Comparison of ENCODE assay signal across 8 cellular contexts in genomic region chr6:99613705-99614429, GRCh38. TPM values are rescaled to one million over a fixed set of nuclear protein-coding genes. Genes with fewer than 3 reads are reported as not detected.
DNase-seq lines count a peak whose midpoint lies in the region; ATAC-seq and TF ChIP-seq lines count a peak whose summit lies in the region.

No MANE protein-coding gene starts in this region.

- no peak overlapping the region for H3K27ac ChIP-seq in transverse colon

- H3K4me1 ChIP-seq in transverse colon, result peaks cover 10 to 25% (median 22%) of the 10 kb centered on the region in 4 donors

- H3K4me3 ChIP-seq in lower leg skin (ENCODE audit: low read depth, poor library complexity, severe bottlenecking) (peak overlapping the region; percentile 16), transverse colon (peak overlapping the region; percentile 8 to 48 (median 36))

- H3K36me3 ChIP-seq in transverse colon, result no peaks in the 10 kb centered on the region

- intact Hi-C loops in lower leg skin (cut with DNase I; ENCODE audit: low total_unique reads), result no loop called here
- intact Hi-C loops in transverse colon (cut with DNase I; ENCODE audit: low total_unique reads), result no loop called here

- peak; percentile 72 for DNase-seq in activated effector memory CD4-positive, alpha-beta T cell treated with anti-CD3 and anti-CD28 coated beads, Interleukin-2, amount 50 U/mL, for 16 hours
- no peak for DNase-seq in activated effector memory CD4-positive, alpha-beta T cell treated with Interleukin-2 at 50 U/mL for 16 hours
- peak; percentile 57 to 66 for DNase-seq in NCI-H1930 (lab: John Stamatoyannopoulos, UW)
- peak; percentile 33 for DNase-seq in astrocyte of the hippocampus (ENCODE audit: low read depth, low spot score)
- no peak for DNase-seq in lower leg skin (ENCODE audit: low spot score in 2 of 2)
- DNase-seq in transverse colon, result no peak
- DNase-seq in hippocampal formation (lab: John Stamatoyannopoulos, UW), result no peak

- TF ChIP-seq POLR2A in lower leg skin (IDR thresholded peaks at IDR 0.05) (no peak), transverse colon (IDR thresholded peaks at IDR 0.05) (no peak)

- H3K9me3 ChIP-seq in transverse colon, result no peaks in the 10 kb centered on the region

- H3K27me3 ChIP-seq in transverse colon, result peaks cover 100% of the 10 kb centered on the region

- 2% methylated on average over 39 of the region's 82 CpGs; no CpG with 5 or more reads in 1 of the 2 donors for WGBS in lower leg skin, 2 donors
- 9% methylated on average over 30 of the region's 82 CpGs; no CpG with 5 or more reads in 1 of the 2 donors for WGBS in transverse colon (ENCODE audit: low coverage in 1 of 2), 2 donors

- TF ChIP-seq CTCF in lower leg skin (IDR thresholded peaks at IDR 0.05) (no peak), transverse colon (IDR thresholded peaks at IDR 0.05) (no peak)

- in situ Hi-C loops in transverse colon (cut with MboI; ENCODE audit: low pct_ligation_motif_present in 1 of 4, low pct_unique_long_range_greater_than_20kb in 1 of 4, low sequenced_read_pairs in 3 of 4), result no loop called here

- peak; percentile 66 for ATAC-seq in HG02642 (IDR thresholded peaks at IDR 0.05; ENCODE audit: poor library complexity, unreplicated experiment)

- no peak for TF ChIP-seq EP300 in transverse colon (IDR thresholded peaks at IDR 0.05; ENCODE audit: low read depth)

RNA-seq across cellular contexts. Expression of gene PRDM13, which starts 7.2 kb away (rescaled TPM):
- under 1 TPM in 1 of 4 donors, not detected in 3; 0.10 TPM for total RNA-seq in lower leg skin
- not detected for total RNA-seq in transverse colon

RNA-seq across cellular contexts. Expression of gene CCNC, which starts 45.4 kb away (rescaled TPM):
- total RNA-seq in lower leg skin (10 to 100 TPM; 25.3 to 62.9 (median 46.7) TPM), transverse colon (100 to 1,000 TPM in 1 of 4 donors, 10 to 100 TPM in 3; 47.0 to 104 (median 63.6) TPM)

Comparison
In these comparisons a context has a peak if more than half of its experiments do, and no peak if none do; other contexts are left out.
1. DNase-seq: peak in activated effector memory CD4-positive, alpha-beta T cell treated with anti-CD3 and anti-CD28 coated beads, Interleukin-2, amount 50 U/mL, for 16 hours (single experiment), NCI-H1930 (2 of 2) and astrocyte of the hippocampus (single experiment); none in activated effector memory CD4-positive, alpha-beta T cell treated with Interleukin-2 at 50 U/mL for 16 hours (single experiment), lower leg skin (0 of 2), transverse colon (single experiment) and hippocampal formation (0 of 2).